ENCODE assay signal across 10 cellular contexts in the genomic region with DNA sequence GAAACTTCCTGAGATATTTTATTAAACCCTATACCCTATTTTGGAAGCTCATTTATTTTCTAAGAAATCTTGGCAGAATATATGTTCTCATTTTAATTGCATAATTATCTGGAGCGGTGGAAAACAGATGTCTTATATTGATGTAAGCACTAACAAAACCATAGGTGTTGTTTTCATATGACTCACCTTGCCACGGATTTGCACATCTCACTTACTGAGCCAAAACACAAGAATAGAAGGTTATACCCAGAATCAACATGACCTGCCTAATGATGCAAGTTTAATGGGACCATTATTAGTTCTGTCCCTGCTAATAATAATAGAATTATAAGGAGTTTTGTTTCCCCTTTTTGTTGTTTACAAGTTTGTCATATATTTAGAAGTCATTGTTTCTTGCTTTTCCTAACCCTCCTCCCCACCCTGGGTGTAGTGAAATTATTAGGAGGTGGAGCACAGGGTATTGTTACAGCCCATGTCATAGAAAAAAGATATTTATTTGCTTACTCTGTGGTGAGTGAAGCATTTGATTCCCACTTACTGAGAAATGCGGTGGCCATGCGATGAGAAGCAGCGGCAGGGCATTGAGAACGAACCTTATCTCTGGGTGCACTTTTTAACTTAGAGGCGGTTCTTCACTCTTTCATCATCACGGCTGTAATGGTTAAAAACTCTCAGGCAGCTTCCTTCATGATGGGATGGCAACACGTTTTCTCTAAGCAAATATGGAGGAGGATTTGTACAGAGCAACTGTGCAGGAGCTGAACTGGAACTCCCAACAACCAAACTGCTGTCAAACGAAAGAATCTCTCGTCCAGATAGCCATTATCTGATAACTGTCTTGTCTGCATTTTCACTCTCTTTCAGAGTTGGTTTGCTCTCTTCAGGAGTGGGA. TPM values are rescaled to one million over a fixed set of nuclear protein-coding genes. Genes with fewer than 3 reads are reported as not detected.
DNase-seq lines count a peak whose midpoint lies in the region; ATAC-seq and TF ChIP-seq lines count a peak whose summit lies in the region.
"Had no signal": no experiment of that assay in that cellular context is flagged by ENCODE, and none has a peak within 500 bp of the region (broad histone marks: within the 10 kb centered on the region; RNA-seq: fewer than 3 reads in every experiment).

No MANE protein-coding gene starts in this region.

- H3K4me3 ChIP-seq in GM06990 (replicated peaks; ENCODE audit: low read depth, low read length) = peak overlapping the region; percentile 26; the same call in 1 of the 2 replicates
- no peak overlapping the region for H3K4me3 ChIP-seq in epithelial cell of esophagus (ENCODE audit: low read length)
- H3K4me3 ChIP-seq in sigmoid colon = no peak overlapping the region

- H3K27me3 ChIP-seq in GM06990 (replicated peaks; ENCODE audit: control insufficient read depth, insufficient read depth, low read length) (no peaks in the 10 kb centered on the region), sigmoid colon (no peaks in the 10 kb centered on the region)

- TF ChIP-seq EP300 in sigmoid colon (IDR thresholded peaks at IDR 0.05) = no peak

- TF ChIP-seq CTCF in GM06990 (IDR thresholded peaks at IDR 0.05; ENCODE audit: insufficient read depth, low read length, poor library complexity, severe bottlenecking) (no peak), epithelial cell of esophagus (IDR thresholded peaks at IDR 0.05; ENCODE audit: insufficient read depth, low read depth, low read length, missing control alignments) (no peak), sigmoid colon (IDR thresholded peaks at IDR 0.05) (no peak)

- ATAC-seq in GM19467 (IDR thresholded peaks at IDR 0.05; ENCODE audit: unreplicated experiment) = peak; percentile 49
- ATAC-seq in HG03378 (IDR thresholded peaks at IDR 0.05; ENCODE audit: unreplicated experiment) = peak; percentile 76

- H3K36me3 ChIP-seq in GM06990 (ENCODE audit: control insufficient read depth, insufficient read depth, low read length) (no peaks in the 10 kb centered on the region), sigmoid colon (no peaks in the 10 kb centered on the region)

- no peaks in the 10 kb centered on the region for H3K4me1 ChIP-seq in sigmoid colon

- no peak overlapping the region for H3K27ac ChIP-seq in sigmoid colon

- no peak for DNase-seq in GM06990 (ENCODE audit: extremely low read depth, insufficient read length)
- DNase-seq in epithelial cell of esophagus (ENCODE audit: low read depth) = peak; percentile 49
- DNase-seq in activated naive CD4-positive, alpha-beta T cell treated with anti-CD3 and anti-CD28 coated beads, Interleukin-2, amount 50 U/mL, for 16 hours = no peak
- DNase-seq in anterior cingulate cortex (lab: John Stamatoyannopoulos, UW) = no peak
- DNase-seq in sigmoid colon = no peak
- no peak for DNase-seq in NCI-H1092 (lab: John Stamatoyannopoulos, UW)
- DNase-seq: activated effector memory CD4-positive, alpha-beta T cell treated with Interleukin-2 at 50 U/mL for 16 hours; stimulated activated CD4-positive, alpha-beta T cell treated with anti-CD3 and anti-CD28 coated beads, Interleukin-15, amount 100 ng/mL, for 24 hours had no signal

- intact Hi-C loops in sigmoid colon (cut with DNase I) = no loop called here

- no peak for TF ChIP-seq POLR2A in sigmoid colon (IDR thresholded peaks at IDR 0.05)

- no peaks in the 10 kb centered on the region for H3K9me3 ChIP-seq in sigmoid colon

- WGBS in sigmoid colon, 2 donors = 27 to 58% methylated on average over 11 of the region's 11 CpGs

RNA-seq across cellular contexts. Expression of a gene that starts 0.5 kb away (rescaled TPM):
- under 1 TPM in 3 of 4 donors, not detected in 1; under 0.01 to 0.49 (median 0.14) TPM for total RNA-seq in sigmoid colon
- under 1 TPM in 1 of 3 donors, not detected in 2; 0.06 TPM for polyA plus RNA-seq in sigmoid colon

RNA-seq across cellular contexts. Expression of a gene that starts 17.1 kb away (rescaled TPM):
- total RNA-seq in sigmoid colon = 10 to 100 TPM; 14.9 to 17.7 (median 15.7) TPM
- polyA plus RNA-seq in sigmoid colon = 10 to 100 TPM in 2 of 3 donors, 1 to 10 TPM in 1; 7.8 to 14.8 (median 10.9) TPM
